Comparison of ENCODE assay signal across 17 cellular contexts in the genomic region with DNA sequence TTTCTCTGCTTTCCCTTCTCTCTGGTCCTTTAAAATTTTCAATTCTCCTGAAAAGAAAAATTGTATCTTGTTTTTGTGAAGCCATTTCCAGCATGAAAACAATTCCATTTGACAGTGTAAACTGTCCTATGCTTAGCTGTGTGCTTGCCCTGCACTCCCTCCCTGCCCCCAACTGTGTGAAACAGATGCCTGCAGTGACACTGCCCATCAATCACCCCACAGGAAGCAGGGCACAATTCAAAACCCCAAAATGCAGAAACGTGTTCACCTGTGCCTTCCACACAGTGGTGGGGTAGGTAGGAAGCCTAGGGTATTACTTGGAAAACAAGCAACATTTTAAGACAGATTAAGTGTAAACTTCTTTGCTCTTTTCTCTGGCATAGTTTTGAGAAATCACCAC.
"Had no signal": no experiment of that assay in that cellular context is flagged by ENCODE, and none has a peak within 500 bp of the region (broad histone marks: within the 10 kb centered on the region; RNA-seq: fewer than 3 reads in every experiment).

No MANE protein-coding gene starts in this region.

- H3K27ac ChIP-seq: brain microvascular endothelial cell, left lung, suprapubic skin, upper lobe of right lung had no signal

- H3K4me1 ChIP-seq: left lung, upper lobe of right lung had no signal

- H3K27me3 ChIP-seq: brain microvascular endothelial cell, suprapubic skin, upper lobe of right lung had no signal

- H3K27ac Mint-ChIP-seq: activated CD4-positive, alpha-beta memory T cell treated with anti-CD3 and anti-CD28 coated beads for 36 hours; activated naive CD8-positive, alpha-beta T cell treated with anti-CD3 and anti-CD28 coated beads for 36 hours; effector memory CD8-positive, alpha-beta T cell; memory B cell; natural killer cell treated with Interleukin-12 subunit alpha and Interleukin-12 subunit beta and Interleukin-15 and Interleukin-18, amount 100 ng/mL, for 72 hours had no signal

- ATAC-seq: effector memory CD8-positive, alpha-beta T cell; left lung; natural killer cell treated with Interleukin-12 subunit alpha and Interleukin-12 subunit beta and Interleukin-15 and Interleukin-18, amount 100 ng/mL, for 72 hours; stimulated activated naive CD8-positive, alpha-beta T cell treated with anti-CD3 and anti-CD28 coated beads, Interleukin-15, Interleukin-2, amounts not matched to agents 100 U/mL and 50 U/mL, for 24 hours; upper lobe of right lung had no signal

- H3K4me1 Mint-ChIP-seq: activated naive CD8-positive, alpha-beta T cell treated with anti-CD3 and anti-CD28 coated beads for 36 hours had no signal

- H3K36me3 ChIP-seq: brain microvascular endothelial cell, left lung, suprapubic skin, upper lobe of right lung had no signal

- DNase-seq: activated CD4-positive, alpha-beta memory T cell treated with anti-CD3 and anti-CD28 coated beads for 36 hours; activated CD4-positive, alpha-beta T cell treated with anti-CD3 and anti-CD28 coated beads for 1 hour; activated gamma-delta T cell; activated naive CD8-positive, alpha-beta T cell treated with anti-CD3 and anti-CD28 coated beads for 36 hours; activated T-cell treated with anti-CD3 and anti-CD28 coated beads, Interleukin-2, amount 50 U/mL, for 48 hours; brain microvascular endothelial cell; effector memory CD8-positive, alpha-beta T cell; hypothalamus; islet precursor cell; left lung; stimulated activated CD4-positive, alpha-beta T cell treated with anti-CD3 and anti-CD28 coated beads, Interleukin-2, amount 100 ng/mL, for 48 hours; stimulated activated naive CD8-positive, alpha-beta T cell treated with anti-CD3 and anti-CD28 coated beads, Interleukin-15, Interleukin-2, amounts not matched to agents 100 U/mL and 50 U/mL, for 24 hours; T-helper 2 cell; upper lobe of right lung had no signal

- H3K9me3 Mint-ChIP-seq: activated CD4-positive, alpha-beta memory T cell treated with anti-CD3 and anti-CD28 coated beads for 36 hours; activated naive CD8-positive, alpha-beta T cell treated with anti-CD3 and anti-CD28 coated beads for 36 hours; effector memory CD8-positive, alpha-beta T cell; memory B cell; natural killer cell treated with Interleukin-12 subunit alpha and Interleukin-12 subunit beta and Interleukin-15 and Interleukin-18, amount 100 ng/mL, for 72 hours had no signal

- H3K4me3 ChIP-seq: left lung, suprapubic skin, upper lobe of right lung had no signal

- H3K36me3 Mint-ChIP-seq: activated CD4-positive, alpha-beta memory T cell treated with anti-CD3 and anti-CD28 coated beads for 36 hours; activated naive CD8-positive, alpha-beta T cell treated with anti-CD3 and anti-CD28 coated beads for 36 hours; memory B cell; natural killer cell treated with Interleukin-12 subunit alpha and Interleukin-12 subunit beta and Interleukin-15 and Interleukin-18, amount 100 ng/mL, for 72 hours had no signal

- H3K4me3 Mint-ChIP-seq: activated CD4-positive, alpha-beta memory T cell treated with anti-CD3 and anti-CD28 coated beads for 36 hours; activated naive CD8-positive, alpha-beta T cell treated with anti-CD3 and anti-CD28 coated beads for 36 hours; effector memory CD8-positive, alpha-beta T cell; memory B cell; natural killer cell treated with Interleukin-12 subunit alpha and Interleukin-12 subunit beta and Interleukin-15 and Interleukin-18, amount 100 ng/mL, for 72 hours had no signal
